In the genomic region with DNA sequence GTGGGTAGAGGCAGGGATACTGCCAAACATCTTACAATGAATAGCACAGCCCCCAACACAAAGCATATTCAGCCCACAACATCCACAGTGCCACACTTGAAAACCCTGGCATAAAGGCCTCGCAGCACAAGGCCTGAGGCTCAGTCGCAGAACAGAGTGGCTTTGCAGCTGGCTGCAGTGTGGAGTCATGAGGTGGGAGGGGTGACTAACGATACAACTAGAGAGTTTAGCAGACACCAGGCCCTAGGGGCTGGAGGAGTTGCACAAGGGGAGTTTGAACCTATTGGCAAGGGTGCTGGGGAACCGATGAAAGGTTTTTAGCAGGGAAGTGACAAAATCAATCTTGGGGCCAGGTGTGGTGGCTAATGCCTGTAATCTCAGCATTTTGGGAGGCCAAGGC, we compare ENCODE assay signal across 13 cellular contexts. TPM values are rescaled to one million over a fixed set of nuclear protein-coding genes. Genes with fewer than 3 reads are reported as not detected.
DNase-seq lines count a peak whose midpoint lies in the region; ATAC-seq and TF ChIP-seq lines count a peak whose summit lies in the region.
"Had no signal": no experiment of that assay in that cellular context is flagged by ENCODE, and none has a peak within 500 bp of the region (broad histone marks: within the 10 kb centered on the region; RNA-seq: fewer than 3 reads in every experiment).

No MANE protein-coding gene starts in this region.

- no peaks in the 10 kb centered on the region for H3K27me3 Mint-ChIP-seq in activated naive CD4-positive, alpha-beta T cell treated with anti-CD3 and anti-CD28 coated beads, Interleukin-2, amount 10 ng/mL, durations not matched to agents 7 days and 5 days
- H3K27me3 Mint-ChIP-seq in neural crest cell (ENCODE audit: low read depth), result no peaks in the 10 kb centered on the region

- no peak overlapping the region for H3K4me3 ChIP-seq in BE2C (ENCODE audit: low read depth, low read length)
- no peak overlapping the region for H3K4me3 ChIP-seq in Jurkat, Clone E6-1 (ENCODE audit: low read length)
- H3K4me3 ChIP-seq: SJSA1 had no signal

- TF ChIP-seq CTCF in BE2C (IDR thresholded peaks at IDR 0.05; ENCODE audit: low read depth, low read length) (no peak), neural crest cell (conservative IDR thresholded peaks at IDR 0.05) (no peak)

- no peaks in the 10 kb centered on the region for H3K36me3 Mint-ChIP-seq in activated naive CD4-positive, alpha-beta T cell treated with anti-CD3 and anti-CD28 coated beads, Interleukin-2, amount 10 ng/mL, durations not matched to agents 7 days and 5 days
- H3K36me3 Mint-ChIP-seq in neural crest cell (ENCODE audit: low read depth), result no peaks in the 10 kb centered on the region

- H3K4me1 Mint-ChIP-seq in activated naive CD4-positive, alpha-beta T cell treated with anti-CD3 and anti-CD28 coated beads, Interleukin-2, amount 10 ng/mL, durations not matched to agents 7 days and 5 days, result peaks cover 53% of the 10 kb centered on the region
- H3K4me1 Mint-ChIP-seq in neural crest cell, result peaks cover 45% of the 10 kb centered on the region

- no peaks in the 10 kb centered on the region for H3K36me3 ChIP-seq in BE2C
- H3K36me3 ChIP-seq: SJSA1 had no signal

- H3K9me3 Mint-ChIP-seq in activated naive CD4-positive, alpha-beta T cell treated with anti-CD3 and anti-CD28 coated beads, Interleukin-2, amount 10 ng/mL, durations not matched to agents 7 days and 5 days, result no peaks in the 10 kb centered on the region
- no peaks in the 10 kb centered on the region for H3K9me3 Mint-ChIP-seq in neural crest cell

- no peaks in the 10 kb centered on the region for H3K9me3 ChIP-seq in BE2C
- H3K9me3 ChIP-seq: SJSA1 had no signal

- DNase-seq in BE2C (peak; percentile 14), neural crest cell (ENCODE audit: low read depth, low spot score) (no peak), iPS-NIHi11 (ENCODE audit: low spot score) (no peak), left lobe of liver (ENCODE audit: low spot score) (no peak), DMS 273 (lab: John Stamatoyannopoulos, UW; ENCODE audit: unreplicated experiment) (no peak)
- DNase-seq in Jurkat, Clone E6-1 (ENCODE audit: low read depth, low spot score), result peak; percentile 71
- no peak for DNase-seq in activated naive CD4-positive, alpha-beta T cell treated with anti-CD3 and anti-CD28 coated beads, Interleukin-2, amount 10 ng/mL, durations not matched to agents 7 days and 5 days
- DNase-seq: midbrain, NCI-H146, NCI-H774 had no signal

- H3K27ac Mint-ChIP-seq in activated naive CD4-positive, alpha-beta T cell treated with anti-CD3 and anti-CD28 coated beads, Interleukin-2, amount 10 ng/mL, durations not matched to agents 7 days and 5 days, result peak overlapping the region; percentile 70
- H3K27ac Mint-ChIP-seq in neural crest cell (ENCODE audit: unreplicated experiment), result peak overlapping the region; percentile 31

- no peak for ATAC-seq in left lobe of liver
- ATAC-seq in HG03108 (IDR thresholded peaks at IDR 0.05; ENCODE audit: unreplicated experiment), result no peak

- CTCF ChIA-PET in activated naive CD4-positive, alpha-beta T cell treated with anti-CD3 and anti-CD28 coated beads, Interleukin-2, amount 10 ng/mL, durations not matched to agents 7 days and 5 days (lab: Charles Lee), result interaction anchor here (0.6 to 1.1 kb wide), 3 partner anchors 80 to 171 kb away, joined by 3 read pairs; partner anchors contain the start of gene ATP1B3

- peaks cover 8% of the 10 kb centered on the region for H3K4me1 ChIP-seq in BE2C

- H3K27me3 ChIP-seq in BE2C, result no peaks in the 10 kb centered on the region
- H3K27me3 ChIP-seq: SJSA1 had no signal

- no peak overlapping the region for H3K4me3 Mint-ChIP-seq in activated naive CD4-positive, alpha-beta T cell treated with anti-CD3 and anti-CD28 coated beads, Interleukin-2, amount 10 ng/mL, durations not matched to agents 7 days and 5 days
- peak overlapping the region; percentile 28 for H3K4me3 Mint-ChIP-seq in neural crest cell

RNA-seq across cellular contexts. Expression of gene GRK7, which starts 32.1 kb away (rescaled TPM):
- polyA plus RNA-seq in BE2C (2012; ENCODE audit: insufficient read depth, insufficient read length, low read depth), result not detected
- not detected for polyA plus RNA-seq in Jurkat, Clone E6-1 (2012; ENCODE audit: insufficient read depth, insufficient read length)
- total RNA-seq in neural crest cell (not detected in 2 replicates), left lobe of liver (not detected)
- total RNA-seq: epithelial cell of proximal tubule, SJSA1 had no signal

RNA-seq across cellular contexts. Expression of gene RNF7, which starts 57.2 kb away (rescaled TPM):
- 258 TPM for polyA plus RNA-seq in BE2C (2012; ENCODE audit: insufficient read depth, insufficient read length, low read depth)
- polyA plus RNA-seq in Jurkat, Clone E6-1 (2012; ENCODE audit: insufficient read depth, insufficient read length), result 64.1 TPM
- total RNA-seq in neural crest cell (103 and 107 TPM in 2 replicates), left lobe of liver (33.0 TPM)

Comparison
In these comparisons a context has a peak if more than half of its experiments do, and no peak if none do; other contexts are left out.
1. DNase-seq: peak in BE2C (single experiment) and Jurkat, Clone E6-1 (single experiment); none in activated naive CD4-positive, alpha-beta T cell treated with anti-CD3 and anti-CD28 coated beads, Interleukin-2, amount 10 ng/mL, durations not matched to agents 7 days and 5 days (single experiment), neural crest cell (single experiment), iPS-NIHi11 (single experiment), left lobe of liver (single experiment) and DMS 273 (single experiment).